ENCODE assay signal across 9 cellular contexts in genomic region chr15:64776402-64776786, GRCh38. TPM values are rescaled to one million over a fixed set of nuclear protein-coding genes. Genes with fewer than 3 reads are reported as not detected.
DNase-seq lines count a peak whose midpoint lies in the region; ATAC-seq and TF ChIP-seq lines count a peak whose summit lies in the region.
"Had no signal": no experiment of that assay in that cellular context is flagged by ENCODE, and none has a peak within 500 bp of the region (broad histone marks: within the 10 kb centered on the region; RNA-seq: fewer than 3 reads in every experiment).

No MANE protein-coding gene starts in this region.

- H3K4me3 ChIP-seq in ectodermal cell (ENCODE audit: insufficient read depth, low read depth, low read length) = peak overlapping the region; percentile 63
- no peak overlapping the region for H3K4me3 ChIP-seq in naive thymus-derived CD4-positive, alpha-beta T cell (ENCODE audit: low read length)
- H3K4me3 ChIP-seq in upper lobe of left lung = peak overlapping the region in 3 of 4 donors; percentile 65 to 85 (median 69)

- POLR2A ChIA-PET in naive thymus-derived CD4-positive, alpha-beta T cell (lab: Charles Lee) = no interaction called here

- CTCF ChIA-PET in naive thymus-derived CD4-positive, alpha-beta T cell (lab: Charles Lee) = no interaction called here

- no peaks in the 10 kb centered on the region for H3K9me3 ChIP-seq in ectodermal cell (ENCODE audit: control insufficient read depth, low read length)
- H3K9me3 ChIP-seq in naive thymus-derived CD4-positive, alpha-beta T cell (ENCODE audit: control insufficient read depth in 2 of 3, low read length in 3 of 3) = no peaks in the 10 kb centered on the region
- H3K9me3 ChIP-seq in upper lobe of left lung = no peaks in the 10 kb centered on the region

- DNase-seq in activated naive CD4-positive, alpha-beta T cell (lab: John Stamatoyannopoulos, UW) = no peak
- no peak for DNase-seq in naive thymus-derived CD4-positive, alpha-beta T cell
- DNase-seq in upper lobe of left lung (peak in 1 of 2 donors; percentile 72), KBM-7 (no peak)
- DNase-seq in stimulated activated naive CD4-positive, alpha-beta T cell treated with Interleukin-2 at 50 U/mL for 16 hours (lab: John Stamatoyannopoulos, UW) = no peak
- DNase-seq: NCI-H1417 treated with DMSO at 0.1 percent for 48 hours had no signal

- intact Hi-C loops in naive thymus-derived CD4-positive, alpha-beta T cell (cut with micrococcal nuclease) = loop anchor here in 1 of 2 donors (5.0 kb wide), 1 partner anchor 36 kb away; no protein-coding TSS in a partner anchor

- no peak overlapping the region for H3K27ac Mint-ChIP-seq in activated naive CD4-positive, alpha-beta T cell treated with anti-CD3 and anti-CD28 coated beads, Interleukin-2, amount 50 U/mL, for 24 hours
- H3K27ac Mint-ChIP-seq in naive thymus-derived CD4-positive, alpha-beta T cell = no peak overlapping the region

- no peak for TF ChIP-seq EP300 in upper lobe of left lung (IDR thresholded peaks at IDR 0.05)

- H3K4me1 Mint-ChIP-seq in activated naive CD4-positive, alpha-beta T cell treated with anti-CD3 and anti-CD28 coated beads, Interleukin-2, amount 50 U/mL, for 24 hours = no peaks in the 10 kb centered on the region
- peaks cover 0 to 6% (median 2%) of the 10 kb centered on the region in 7 donors for H3K4me1 Mint-ChIP-seq in naive thymus-derived CD4-positive, alpha-beta T cell

- no peak for ATAC-seq in naive thymus-derived CD4-positive, alpha-beta T cell
- no peak for ATAC-seq in upper lobe of left lung (ENCODE audit: low FRiP score in 2 of 2)
- no peak for ATAC-seq in HG02759 (IDR thresholded peaks at IDR 0.05; ENCODE audit: unreplicated experiment)

- 4% methylated on average over 25 of the region's 25 CpGs for WGBS in ectodermal cell, 2 experiments
- WGBS in upper lobe of left lung, 2 donors = 41 to 45% methylated on average over 12 to 25 of the region's 25 CpGs

- peak overlapping the region; percentile 78 for H3K4me3 Mint-ChIP-seq in activated naive CD4-positive, alpha-beta T cell treated with anti-CD3 and anti-CD28 coated beads, Interleukin-2, amount 50 U/mL, for 24 hours
- H3K4me3 Mint-ChIP-seq in naive thymus-derived CD4-positive, alpha-beta T cell = peak overlapping the region; percentile 52 to 85 (median 70)

- H3K27ac ChIP-seq in ectodermal cell (ENCODE audit: insufficient read depth, low read depth, low read length, poor library complexity, severe bottlenecking) (no peak overlapping the region), upper lobe of left lung (peak overlapping the region in 2 of 4 donors; percentile 41 to 84)
- no peak overlapping the region for H3K27ac ChIP-seq in naive thymus-derived CD4-positive, alpha-beta T cell (ENCODE audit: low read depth, low read length)

- H3K4me1 ChIP-seq in ectodermal cell (ENCODE audit: control insufficient read depth, insufficient read depth, low read length) = peaks cover 10% of the 10 kb centered on the region
- peaks cover 0 to 3% of the 10 kb centered on the region in 2 donors for H3K4me1 ChIP-seq in naive thymus-derived CD4-positive, alpha-beta T cell (ENCODE audit: control insufficient read depth in 2 of 2, insufficient read depth in 2 of 2, low read length in 2 of 2)
- peaks cover 0 to 25% (median 5%) of the 10 kb centered on the region in 4 donors for H3K4me1 ChIP-seq in upper lobe of left lung

- H3K27me3 ChIP-seq in ectodermal cell (ENCODE audit: control insufficient read depth, insufficient read depth, low read length, poor library complexity, severe bottlenecking) (peaks cover 43% of the 10 kb centered on the region), upper lobe of left lung (peaks cover 0 to 15% (median 4%) of the 10 kb centered on the region in 4 donors)
- peaks cover 0 to 12% of the 10 kb centered on the region in 2 donors for H3K27me3 ChIP-seq in naive thymus-derived CD4-positive, alpha-beta T cell (ENCODE audit: control insufficient read depth in 2 of 2, insufficient read depth in 2 of 2, low read length in 2 of 2)

- no peaks in the 10 kb centered on the region for H3K36me3 Mint-ChIP-seq in activated naive CD4-positive, alpha-beta T cell treated with anti-CD3 and anti-CD28 coated beads, Interleukin-2, amount 50 U/mL, for 24 hours
- H3K36me3 Mint-ChIP-seq in naive thymus-derived CD4-positive, alpha-beta T cell = no peaks in the 10 kb centered on the region

- TF ChIP-seq CTCF in upper lobe of left lung (IDR thresholded peaks at IDR 0.05) = no peak

- H3K36me3 ChIP-seq in ectodermal cell (ENCODE audit: control insufficient read depth, insufficient read depth, low read length) = no peaks in the 10 kb centered on the region
- no peaks in the 10 kb centered on the region for H3K36me3 ChIP-seq in naive thymus-derived CD4-positive, alpha-beta T cell (ENCODE audit: control insufficient read depth in 2 of 3, insufficient read depth in 3 of 3, low read length in 3 of 3)
- H3K36me3 ChIP-seq in upper lobe of left lung = no peaks in the 10 kb centered on the region

- no peak for TF ChIP-seq POLR2A in upper lobe of left lung (IDR thresholded peaks at IDR 0.05)

- in situ Hi-C loops in KBM-7 (cut with MboI; ENCODE audit: low pct_unique_long_range_greater_than_20kb, low sequenced_read_pairs) = no loop called here

- H3K27me3 Mint-ChIP-seq in activated naive CD4-positive, alpha-beta T cell treated with anti-CD3 and anti-CD28 coated beads, Interleukin-2, amount 50 U/mL, for 24 hours = peaks cover 19% of the 10 kb centered on the region
- H3K27me3 Mint-ChIP-seq in naive thymus-derived CD4-positive, alpha-beta T cell = peaks cover 35 to 74% (median 50%) of the 10 kb centered on the region in 5 donors

- no peaks in the 10 kb centered on the region for H3K9me3 Mint-ChIP-seq in activated naive CD4-positive, alpha-beta T cell treated with anti-CD3 and anti-CD28 coated beads, Interleukin-2, amount 50 U/mL, for 24 hours
- peaks cover 0 to 2% (median 0%) of the 10 kb centered on the region in 11 donors for H3K9me3 Mint-ChIP-seq in naive thymus-derived CD4-positive, alpha-beta T cell

RNA-seq across cellular contexts. Expression of gene RBPMS2, which starts 1.0 kb away (rescaled TPM):
- 26.0 TPM for polyA plus RNA-seq in ectodermal cell (2013, experiment 1 of 4)
- polyA plus RNA-seq in ectodermal cell (2013, experiment 2 of 4) = 25.0 TPM
- polyA plus RNA-seq in ectodermal cell (2013, experiment 3 of 4) = 21.1 TPM
- 25.7 TPM for polyA plus RNA-seq in ectodermal cell (2013, experiment 4 of 4)
- 1 to 10 TPM in 1 of 5 experiments, not detected in 4; 1.2 TPM for total RNA-seq in naive thymus-derived CD4-positive, alpha-beta T cell
- polyA plus RNA-seq in naive thymus-derived CD4-positive, alpha-beta T cell = not detected
- total RNA-seq in upper lobe of left lung = 1 to 10 TPM; 1.2 to 3.6 (median 2.0) TPM

RNA-seq across cellular contexts. Expression of gene PIF1, which starts 49.1 kb away (rescaled TPM):
- polyA plus RNA-seq in ectodermal cell (2013, experiment 1 of 4) = 43.3 TPM
- 27.5 TPM for polyA plus RNA-seq in ectodermal cell (2013, experiment 2 of 4)
- polyA plus RNA-seq in ectodermal cell (2013, experiment 3 of 4) = 34.1 TPM
- 31.5 TPM for polyA plus RNA-seq in ectodermal cell (2013, experiment 4 of 4)
- 10 to 100 TPM in 1 of 5 experiments, 1 to 10 TPM in 1, under 1 TPM in 1, not detected in 2; 0.34 to 30.2 (median 1.0) TPM for total RNA-seq in naive thymus-derived CD4-positive, alpha-beta T cell
- not detected for polyA plus RNA-seq in naive thymus-derived CD4-positive, alpha-beta T cell
- 1 to 10 TPM in 4 of 6 donors, under 1 TPM in 2; 0.61 to 6.2 (median 1.1) TPM for total RNA-seq in upper lobe of left lung
